Comparison of ENCODE assay signal across 1 cellular context in the genomic region with DNA sequence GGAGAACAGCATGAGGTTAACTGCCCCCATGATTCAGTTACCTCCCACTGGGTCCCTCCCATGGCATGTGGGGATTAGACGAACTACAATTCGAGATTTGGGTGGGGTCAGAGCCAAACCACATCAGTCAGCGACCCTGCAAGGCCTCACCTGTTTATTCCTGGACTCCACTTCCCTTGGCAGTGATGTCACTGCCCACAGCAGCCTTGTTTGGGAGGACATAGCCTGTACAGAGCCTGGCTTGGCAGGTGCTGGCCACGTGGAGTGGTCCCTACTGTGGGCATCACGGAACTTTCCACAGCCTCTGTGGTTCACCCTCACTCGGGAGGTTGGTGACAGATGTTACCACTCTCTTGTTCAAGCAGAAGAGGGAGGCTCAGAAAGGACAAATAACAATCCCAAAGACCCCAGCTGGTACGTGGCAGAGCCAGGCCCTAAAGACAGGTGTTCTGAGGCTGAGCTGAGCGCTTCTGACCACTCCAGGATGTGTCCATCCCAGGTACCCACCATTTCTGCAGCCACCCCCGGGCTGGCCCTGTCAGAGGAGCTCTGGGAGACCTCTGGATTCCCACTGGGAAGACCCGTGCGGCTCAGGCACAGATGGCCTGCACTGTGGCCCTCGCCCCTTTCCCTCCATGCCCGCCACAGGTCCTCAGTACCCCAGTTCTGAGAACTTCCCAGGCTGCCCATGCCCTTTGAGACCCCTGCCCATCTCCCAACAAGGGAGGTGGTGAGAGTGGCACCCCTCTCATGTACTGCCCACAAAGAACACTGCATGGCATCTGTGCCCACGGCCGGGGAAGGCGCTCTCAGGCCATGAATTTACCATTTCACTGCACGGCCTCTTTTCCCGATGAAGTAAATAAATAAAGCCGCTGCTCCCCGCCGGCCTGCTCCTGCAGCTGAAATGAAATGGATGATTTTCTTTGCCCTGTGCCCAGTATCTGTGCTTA.
TF ChIP-seq lines count a peak whose summit lies in the region.

No MANE protein-coding gene starts in this region.

TF ChIP-seq in SK-N-SH treated with all-trans-retinoic acid at 6 μM for 48 hours, 23 proteins besides CTCF, POLR2A, EP300 and RAD21 (continued from another document):
- no peak for TF ChIP-seq CREB5 (CRISPR knock-in tag; IDR thresholded peaks at IDR 0.05; ENCODE audit: low read depth)
- no peak for TF ChIP-seq CSRNP3 (CRISPR knock-in tag; IDR thresholded peaks at IDR 0.05)
- TF ChIP-seq ZFP30 (CRISPR knock-in tag; IDR thresholded peaks at IDR 0.05): no peak
- TF ChIP-seq RARB (CRISPR knock-in tag; IDR thresholded peaks at IDR 0.05): no peak
- no peak for TF ChIP-seq ESRRG (CRISPR knock-in tag; IDR thresholded peaks at IDR 0.05)
- no peak for TF ChIP-seq SNAI2 (CRISPR knock-in tag; IDR thresholded peaks at IDR 0.05)
- no peak for TF ChIP-seq POU6F1 (CRISPR knock-in tag; IDR thresholded peaks at IDR 0.05; ENCODE audit: borderline replicate concordance, low read depth)
- TF ChIP-seq ZNF565 (CRISPR knock-in tag; conservative IDR thresholded peaks at IDR 0.05; ENCODE audit: low read depth): no peak
- TF ChIP-seq OSR1 (CRISPR knock-in tag; IDR thresholded peaks at IDR 0.05): no peak
- TF ChIP-seq ZNF8 (CRISPR knock-in tag; IDR thresholded peaks at IDR 0.05): no peak
- TF ChIP-seq ARNTL (CRISPR knock-in tag; IDR thresholded peaks at IDR 0.05; ENCODE audit: borderline replicate concordance, low read depth): no peak
